ENCODE assay signal across 25 cellular contexts in genomic region chr12:28883406-28883997, GRCh38.
"Had no signal": no experiment of that assay in that cellular context is flagged by ENCODE, and none has a peak within 500 bp of the region (broad histone marks: within the 10 kb centered on the region; RNA-seq: fewer than 3 reads in every experiment).

No MANE protein-coding gene starts in this region.

- H3K27me3 ChIP-seq: ascending aorta, brain microvascular endothelial cell, esophagus muscularis mucosa, neural progenitor cell, testis, upper lobe of left lung had no signal

- H3K4me2 ChIP-seq: neural progenitor cell had no signal

- H3K27ac ChIP-seq: ascending aorta, brain microvascular endothelial cell, dorsolateral prefrontal cortex, esophagus muscularis mucosa, lower lobe of right lung, neural progenitor cell, testis, upper lobe of left lung had no signal

- H2AFZ ChIP-seq: neural progenitor cell had no signal

- H3K9me3 ChIP-seq: ascending aorta, esophagus muscularis mucosa, heart right ventricle, lower lobe of right lung, testis, upper lobe of left lung had no signal

- H3K4me1 ChIP-seq: ascending aorta, heart right ventricle, lower lobe of right lung, neural progenitor cell, testis, upper lobe of left lung had no signal

- DNase-seq: activated CD4-positive, alpha-beta memory T cell treated with anti-CD3 and anti-CD28 coated beads, Interleukin-2, amount 10 ng/mL, durations not matched to agents 7 days and 5 days; activated CD4-positive, alpha-beta T cell treated with anti-CD3 and anti-CD28 coated beads for 48 hours; activated CD8-positive, alpha-beta memory T cell treated with anti-CD3 and anti-CD28 coated beads, Interleukin-2, amount 10 ng/mL, durations not matched to agents 7 days and 5 days; activated gamma-delta T cell; activated naive CD4-positive, alpha-beta T cell treated with anti-CD3 and anti-CD28 coated beads, Interleukin-2, amount 50 U/mL, for 16 hours; activated naive CD8-positive, alpha-beta T cell treated with anti-CD3 and anti-CD28 coated beads, Interleukin-2, amount 50 U/mL, for 24 hours; brain microvascular endothelial cell; caudate nucleus; dorsolateral prefrontal cortex; effector memory CD8-positive, alpha-beta T cell; heart right ventricle; kidney; lower lobe of right lung; naive thymus-derived CD8-positive, alpha-beta T cell; posterior cingulate gyrus; small intestine; stimulated activated CD4-positive, alpha-beta T cell treated with anti-CD3 and anti-CD28 coated beads, Interleukin-15, amount 100 ng/mL, for 24 hours; stimulated activated CD8-positive, alpha-beta memory T cell treated with anti-CD3 and anti-CD28 coated beads, Interleukin-4, amount 100 ng/mL, for 48 hours; stimulated activated naive B cell treated with anti-CD40 and anti-IgM and Interleukin-4, amounts not matched to agents 10 μg/mL and 1 μg/mL and 100 μg/mL, for 72 hours; T-helper 9 cell; testis; upper lobe of left lung had no signal

- H3K9ac ChIP-seq: neural progenitor cell had no signal

- H3K4me3 ChIP-seq: ascending aorta, dorsolateral prefrontal cortex, esophagus muscularis mucosa, heart right ventricle, lower lobe of right lung, neural progenitor cell, testis, upper lobe of left lung had no signal

- H3K36me3 ChIP-seq: ascending aorta, brain microvascular endothelial cell, esophagus muscularis mucosa, heart right ventricle, lower lobe of right lung, neural progenitor cell, upper lobe of left lung had no signal
